Comparison of ENCODE assay signal across 17 cellular contexts in the genomic region with DNA sequence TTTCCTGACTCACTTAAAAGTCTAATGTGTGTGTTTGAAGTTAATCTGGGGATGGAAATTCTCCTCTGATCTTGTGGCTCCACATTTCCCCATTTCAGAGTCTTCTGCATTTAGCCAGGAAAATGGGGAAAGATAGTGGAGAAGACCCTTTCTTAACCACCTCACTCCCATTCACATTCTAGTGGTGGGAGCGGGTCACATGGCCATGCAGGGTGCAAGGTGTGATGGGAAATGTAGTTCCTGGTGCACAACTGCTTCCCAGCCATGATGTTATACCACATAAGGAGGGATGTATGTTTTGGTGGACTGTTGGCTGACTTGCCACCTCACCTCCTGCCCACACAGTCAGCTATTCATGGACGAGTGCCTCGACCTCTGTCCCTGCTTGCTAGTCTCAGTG.
DNase-seq lines count a peak whose midpoint lies in the region; ATAC-seq and TF ChIP-seq lines count a peak whose summit lies in the region.
"Had no signal": no experiment of that assay in that cellular context is flagged by ENCODE, and none has a peak within 500 bp of the region (broad histone marks: within the 10 kb centered on the region; RNA-seq: fewer than 3 reads in every experiment).

No MANE protein-coding gene starts in this region.

- DNase-seq in DMS 273 (lab: John Stamatoyannopoulos, UW; ENCODE audit: unreplicated experiment): peak; percentile 38
- DNase-seq in DMS 273 treated with DMSO at 0.1 percent for 48 hours (lab: John Stamatoyannopoulos, UW): no peak
- DNase-seq in HT1080 (ENCODE audit: low read depth): peak; percentile 31
- peak; percentile 51 for DNase-seq in SK-MEL-5 (ENCODE audit: low read depth, low spot score)
- DNase-seq in iPS-NIHi7 (ENCODE audit: extremely low spot score): peak; percentile 72
- no peak for DNase-seq in Peyer's patch
- DNase-seq in mucosa of descending colon: no peak
- DNase-seq: activated naive CD4-positive, alpha-beta T cell; CD4-positive, alpha-beta memory T cell; effector CD4-positive, alpha-beta T cell; foreskin fibroblast; MM.1S; NCI-H2081 treated with DMSO at 0.1 percent for 48 hours; SW 1271 had no signal

- H3K9me3 ChIP-seq in Peyer's patch (peaks cover 0 to 11% (median 4%) of the 10 kb centered on the region in 4 donors), mucosa of descending colon (peaks cover 11% of the 10 kb centered on the region)

- ATAC-seq in mucosa of descending colon (no peak), HG02610 (IDR thresholded peaks at IDR 0.05; ENCODE audit: unreplicated experiment) (no peak)

- intact Hi-C loops in mucosa of descending colon (cut with DNase I, micrococcal nuclease): no loop called here

- no peak for TF ChIP-seq POLR2A in Peyer's patch (IDR thresholded peaks at IDR 0.05)

- no peak overlapping the region for H3K4me3 ChIP-seq in Peyer's patch
- no peak overlapping the region for H3K4me3 ChIP-seq in mucosa of descending colon
- H3K4me3 ChIP-seq: stomach had no signal

- H3K27me3 ChIP-seq in Peyer's patch: no peaks in the 10 kb centered on the region
- H3K27me3 ChIP-seq: stomach had no signal

- H3K36me3 ChIP-seq in Peyer's patch: no peaks in the 10 kb centered on the region
- H3K36me3 ChIP-seq in mucosa of descending colon (ENCODE audit: low read depth): no peaks in the 10 kb centered on the region
- H3K36me3 ChIP-seq: stomach had no signal

- H3K4me1 ChIP-seq in Peyer's patch (no peaks in the 10 kb centered on the region), mucosa of descending colon (ENCODE audit: low read depth) (no peaks in the 10 kb centered on the region)

- TF ChIP-seq CTCF in Peyer's patch (IDR thresholded peaks at IDR 0.05) (no peak), mucosa of descending colon (IDR thresholded peaks at IDR 0.05) (no peak)

- no peak overlapping the region for H3K27ac ChIP-seq in Peyer's patch
- H3K27ac ChIP-seq: 22Rv1 had no signal

- in situ Hi-C loops in SK-MEL-5 (cut with HindIII; ENCODE audit: low pct_unique_long_range_greater_than_20kb, low sequenced_read_pairs): no loop called here

Comparison
In these comparisons a context has a peak if more than half of its experiments do, and no peak if none do; other contexts are left out.
1. DNase-seq: peak in DMS 273 (single experiment), HT1080 (single experiment), SK-MEL-5 (single experiment) and iPS-NIHi7 (single experiment); none in DMS 273 treated with DMSO at 0.1 percent for 48 hours (single experiment), Peyer's patch (0 of 3) and mucosa of descending colon (0 of 3).